Comparison of ENCODE assay signal across 2 cellular contexts in genomic region chr15:41331281-41331680, GRCh38.
TF ChIP-seq lines count a peak whose summit lies in the region.

No MANE protein-coding gene starts in this region.

TF ChIP-seq in GM12878, 131 proteins besides CTCF, POLR2A, EP300 and RAD21:
- no peak for TF ChIP-seq BRCA1 (IDR thresholded peaks at IDR 0.05; ENCODE audit: low read depth, low read length)
- no peak for TF ChIP-seq FOXM1 (IDR thresholded peaks at IDR 0.05; ENCODE audit: low read depth, low read length)
- TF ChIP-seq PRDM15 (CRISPR knock-in tag; IDR thresholded peaks at IDR 0.05), result no peak
- no peak for TF ChIP-seq ZNF384 (IDR thresholded peaks at IDR 0.05; ENCODE audit: borderline replicate concordance, low read depth, low read length)
- no peak for TF ChIP-seq HDAC6 (IDR thresholded peaks at IDR 0.05; ENCODE audit: unreplicated experiment)
- no peak for TF ChIP-seq PKNOX1 (IDR thresholded peaks at IDR 0.05)
- no peak for TF ChIP-seq LARP7 (IDR thresholded peaks at IDR 0.05)
- no peak for TF ChIP-seq BACH1 (IDR thresholded peaks at IDR 0.05; ENCODE audit: borderline replicate concordance)
- no peak for TF ChIP-seq ZBED1 (IDR thresholded peaks at IDR 0.05; ENCODE audit: borderline replicate concordance)

TF ChIP-seq in HEK293T, 16 proteins besides CTCF, POLR2A, EP300 and RAD21:
- TF ChIP-seq ELF4 (IDR thresholded peaks at IDR 0.05) (no peak), CTBP1 (IDR thresholded peaks at IDR 0.05; ENCODE audit: borderline replicate concordance) (no peak), SUZ12 (IDR thresholded peaks at IDR 0.05) (no peak), L3MBTL2 (conservative IDR thresholded peaks at IDR 0.05) (no peak), LEF1 (IDR thresholded peaks at IDR 0.05; ENCODE audit: borderline replicate concordance) (no peak), TARDBP (IDR thresholded peaks at IDR 0.05) (no peak), SP1 (IDR thresholded peaks at IDR 0.05) (no peak), NFRKB (IDR thresholded peaks at IDR 0.05) (no peak)
